In the genomic region with DNA sequence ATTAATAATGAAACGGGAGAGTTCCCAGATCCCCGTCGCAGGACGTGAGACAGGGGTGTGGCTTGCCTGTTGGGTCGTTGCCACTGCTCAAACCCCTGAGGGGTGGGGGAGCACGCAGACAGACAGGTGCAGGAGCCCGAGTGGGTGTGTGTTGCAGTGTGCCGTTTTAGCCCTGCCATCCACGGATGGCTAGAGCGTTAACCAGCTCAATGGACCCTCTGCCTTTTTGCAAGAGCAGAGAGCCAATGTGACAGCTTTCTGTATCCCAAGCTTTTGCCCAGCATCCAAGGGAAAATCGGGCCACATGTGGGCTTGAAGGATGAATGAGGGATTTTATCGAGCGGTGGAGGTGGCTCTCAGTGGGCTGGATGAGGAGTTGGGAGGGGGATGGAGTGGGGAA, we compare ENCODE assay signal across 23 cellular contexts.
"Had no signal": no experiment of that assay in that cellular context is flagged by ENCODE, and none has a peak within 500 bp of the region (broad histone marks: within the 10 kb centered on the region; RNA-seq: fewer than 3 reads in every experiment).

No MANE protein-coding gene starts in this region.

- H3K27ac ChIP-seq: colonic mucosa, dorsolateral prefrontal cortex, esophagus muscularis mucosa, foreskin keratinocyte, gastrocnemius medialis, heart right ventricle, left lung, lower lobe of right lung had no signal

- FAIRE-seq: endothelial cell of umbilical vein, islet of Langerhans, keratinocyte had no signal

- H3K4me3 ChIP-seq: colonic mucosa, dorsolateral prefrontal cortex, esophagus muscularis mucosa, gastrocnemius medialis, heart right ventricle, left lung, lower lobe of right lung had no signal

- H3K36me3 ChIP-seq: colonic mucosa, esophagus muscularis mucosa, gastrocnemius medialis, heart right ventricle, left lung, lower lobe of right lung had no signal

- H3K27me3 Mint-ChIP-seq: naive thymus-derived CD4-positive, alpha-beta T cell had no signal

- H3K4me1 ChIP-seq: colonic mucosa, esophagus muscularis mucosa, foreskin keratinocyte, gastrocnemius medialis, heart right ventricle, left lung, lower lobe of right lung had no signal

- DNase-seq: colonic mucosa; cortex of kidney; dermis blood vessel endothelial cell; dorsolateral prefrontal cortex; effector CD4-positive, alpha-beta T cell; effector memory CD4-positive, alpha-beta T cell; foreskin keratinocyte; gastrocnemius medialis; glutamatergic neuron; head of caudate nucleus; heart right ventricle; hippocampal formation; left cardiac atrium; left lung; left ventricle myocardium superior; lower lobe of right lung; mesendoderm; midbrain; naive thymus-derived CD4-positive, alpha-beta T cell had no signal

- H3K27me3 ChIP-seq: colonic mucosa, foreskin keratinocyte, gastrocnemius medialis, heart right ventricle had no signal

- H3K9me3 ChIP-seq: colonic mucosa, esophagus muscularis mucosa, gastrocnemius medialis, heart right ventricle, left lung, lower lobe of right lung had no signal

- ATAC-seq: foreskin keratinocyte; gastrocnemius medialis; heart right ventricle; left cardiac atrium; left lung; left ventricle myocardium superior; lower lobe of right lung; naive thymus-derived CD4-positive, alpha-beta T cell had no signal
